ENCODE assay signal across 8 cellular contexts in the genomic region with DNA sequence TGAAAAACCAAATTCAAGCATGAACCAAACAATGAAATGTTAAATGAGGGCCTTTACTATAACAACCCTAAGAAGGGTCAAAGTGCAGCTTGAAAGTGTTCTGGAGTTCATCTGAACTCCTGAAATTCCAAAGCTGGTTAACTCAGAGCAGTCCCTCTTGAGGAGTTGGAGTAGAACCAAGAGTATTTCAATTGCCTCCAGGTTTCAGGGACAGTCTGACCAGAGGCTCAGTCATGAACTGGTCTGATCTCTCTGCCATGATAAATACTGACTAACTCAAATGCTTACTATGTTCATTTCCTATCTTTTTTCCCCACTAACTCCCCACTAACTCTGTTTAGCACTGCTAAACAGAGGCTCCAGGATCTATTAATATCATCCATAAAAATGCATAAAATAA. TPM values are rescaled to one million over a fixed set of nuclear protein-coding genes. Genes with fewer than 3 reads are reported as not detected.
DNase-seq lines count a peak whose midpoint lies in the region; ATAC-seq and TF ChIP-seq lines count a peak whose summit lies in the region.

No MANE protein-coding gene starts in this region.

- H3K27me3 ChIP-seq in GM23338 (ENCODE audit: insufficient read depth): no peaks in the 10 kb centered on the region
- no peaks in the 10 kb centered on the region for H3K27me3 ChIP-seq in smooth muscle cell (ENCODE audit: low read depth)

- H3K9me3 ChIP-seq in T-helper 17 cell (ENCODE audit: control insufficient read depth, low read length, poor library complexity, severe bottlenecking): no peaks in the 10 kb centered on the region
- H3K9me3 ChIP-seq in smooth muscle cell (replicated peaks; ENCODE audit: low read depth): no peaks in the 10 kb centered on the region

- H2AFZ ChIP-seq in GM23338 (no peak overlapping the region), smooth muscle cell (ENCODE audit: low read depth) (no peak overlapping the region)

- H3K9me2 ChIP-seq in GM23338 (ENCODE audit: insufficient read depth): no peaks in the 10 kb centered on the region

- no peak for DNase-seq in GM23338 (ENCODE audit: low spot score)
- DNase-seq in T-helper 17 cell: no peak
- peak; percentile 88 for DNase-seq in fibroblast of mammary gland (ENCODE audit: low read depth)
- DNase-seq in smooth muscle cell (lab: John Stamatoyannopoulos, UW; ENCODE audit: unreplicated experiment): no peak
- DNase-seq in mucosa of gallbladder (ENCODE audit: low spot score): no peak
- no peak for DNase-seq in effector CD4-positive, alpha-beta T cell
- DNase-seq in stimulated activated naive CD4-positive, alpha-beta T cell (lab: John Stamatoyannopoulos, UW): no peak

- no peak overlapping the region for H3K9ac ChIP-seq in smooth muscle cell (ENCODE audit: low read depth)

- H4K20me1 ChIP-seq in GM23338 (replicated peaks; ENCODE audit: insufficient read depth) (peaks cover 60% of the 10 kb centered on the region), smooth muscle cell (ENCODE audit: low read depth) (peaks cover 69% of the 10 kb centered on the region)

- H3K4me1 ChIP-seq in GM23338 (ENCODE audit: insufficient read depth): peaks cover 44% of the 10 kb centered on the region
- H3K4me1 ChIP-seq in smooth muscle cell (ENCODE audit: low read depth): peaks cover 26% of the 10 kb centered on the region

- H3F3A ChIP-seq in GM23338 (replicated peaks; ENCODE audit: low read depth) (0 out of 2 replicates have a peak, but pooled peaks cover 3% of the 10 kb centered on the region), smooth muscle cell (ENCODE audit: low read depth) (no peaks in the 10 kb centered on the region)

- H3K36me3 ChIP-seq in GM23338 (ENCODE audit: insufficient read depth) (no peaks in the 10 kb centered on the region), smooth muscle cell (ENCODE audit: low read depth) (no peaks in the 10 kb centered on the region)

- no peak overlapping the region for H3K27ac ChIP-seq in GM23338 (ENCODE audit: low read depth)
- H3K27ac ChIP-seq in smooth muscle cell (ENCODE audit: low read depth): peak overlapping the region; percentile 28

- H3K36me3 Mint-ChIP-seq in GM23338 (ENCODE audit: low read depth) (peaks cover 16% of the 10 kb centered on the region), T-helper 17 cell (ENCODE audit: low read depth) (peaks cover 4% of the 10 kb centered on the region)

- TF ChIP-seq CTCF in GM23338 (conservative IDR thresholded peaks at IDR 0.05; ENCODE audit: low read depth in 2 of 2): no peak
- no peak for TF ChIP-seq CTCF in fibroblast of mammary gland (conservative IDR thresholded peaks at IDR 0.05; ENCODE audit: control insufficient read depth, insufficient read depth, low read depth, low read length)
- no peak for TF ChIP-seq CTCF in smooth muscle cell (IDR thresholded peaks at IDR 0.05; ENCODE audit: borderline replicate concordance, insufficient read depth, poor library complexity, severe bottlenecking)

- peak overlapping the region; percentile 65 for H3K4me3 Mint-ChIP-seq in GM23338
- peak overlapping the region; percentile 82 for H3K4me3 Mint-ChIP-seq in T-helper 17 cell

- H3K79me2 ChIP-seq in GM23338 (replicated peaks; ENCODE audit: insufficient read depth) (peaks cover 85% of the 10 kb centered on the region), smooth muscle cell (ENCODE audit: low read depth) (peaks cover 84% of the 10 kb centered on the region)

- H3K4me1 Mint-ChIP-seq in GM23338: peaks cover 60% of the 10 kb centered on the region
- H3K4me1 Mint-ChIP-seq in T-helper 17 cell: peaks cover 50% of the 10 kb centered on the region

- no peaks in the 10 kb centered on the region for H3K9me3 Mint-ChIP-seq in GM23338

- peaks cover 5% of the 10 kb centered on the region for H3K27me3 Mint-ChIP-seq in GM23338 (ENCODE audit: insufficient read depth, low read depth, poor library complexity)
- no peaks in the 10 kb centered on the region for H3K27me3 Mint-ChIP-seq in T-helper 17 cell

- ATAC-seq in GM23338: no peak
- no peak for ATAC-seq in T-helper 17 cell
- no peak for ATAC-seq in HG02870 (IDR thresholded peaks at IDR 0.05; ENCODE audit: unreplicated experiment)

- no peak overlapping the region for H3K27ac Mint-ChIP-seq in GM23338
- peak overlapping the region; percentile 95 for H3K27ac Mint-ChIP-seq in T-helper 17 cell

- H3K4me2 ChIP-seq in GM23338 (peak overlapping the region; percentile 72), smooth muscle cell (peak overlapping the region; percentile 49)

- H3K4me3 ChIP-seq in GM23338 (peak overlapping the region; percentile 30), fibroblast of mammary gland (ENCODE audit: control insufficient read depth, low read depth, low read length) (no peak overlapping the region), smooth muscle cell (peak overlapping the region; percentile 18)

TF ChIP-seq in GM23338, 12 proteins besides CTCF, POLR2A, EP300 and RAD21 (continues in another document):
- TF ChIP-seq EZH2phosphoT487 (IDR thresholded peaks at IDR 0.05; ENCODE audit: unreplicated experiment) (no peak), ZNF114 (CRISPR knock-in tag; IDR thresholded peaks at IDR 0.05) (no peak), JUNB (IDR thresholded peaks at IDR 0.05; ENCODE audit: unreplicated experiment) (no peak), POLR2AphosphoS5 (IDR thresholded peaks at IDR 0.05; ENCODE audit: low read depth) (no peak), STAT1 (IDR thresholded peaks at IDR 0.05; ENCODE audit: unreplicated experiment) (no peak), EZH2 (IDR thresholded peaks at IDR 0.05; ENCODE audit: low read depth, unreplicated experiment) (no peak), CREB1 (CRISPR knock-in tag; IDR thresholded peaks at IDR 0.05; ENCODE audit: low read depth) (no peak)
- TF ChIP-seq, protein P1, sequence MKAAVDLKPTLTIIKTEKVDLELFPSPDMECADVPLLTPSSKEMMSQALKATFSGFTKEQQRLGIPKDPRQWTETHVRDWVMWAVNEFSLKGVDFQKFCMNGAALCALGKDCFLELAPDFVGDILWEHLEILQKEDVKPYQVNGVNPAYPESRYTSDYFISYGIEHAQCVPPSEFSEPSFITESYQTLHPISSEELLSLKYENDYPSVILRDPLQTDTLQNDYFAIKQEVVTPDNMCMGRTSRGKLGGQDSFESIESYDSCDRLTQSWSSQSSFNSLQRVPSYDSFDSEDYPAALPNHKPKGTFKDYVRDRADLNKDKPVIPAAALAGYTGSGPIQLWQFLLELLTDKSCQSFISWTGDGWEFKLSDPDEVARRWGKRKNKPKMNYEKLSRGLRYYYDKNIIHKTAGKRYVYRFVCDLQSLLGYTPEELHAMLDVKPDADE (IDR thresholded peaks at IDR 0.05): no peak
- TF ChIP-seq, protein P2, sequence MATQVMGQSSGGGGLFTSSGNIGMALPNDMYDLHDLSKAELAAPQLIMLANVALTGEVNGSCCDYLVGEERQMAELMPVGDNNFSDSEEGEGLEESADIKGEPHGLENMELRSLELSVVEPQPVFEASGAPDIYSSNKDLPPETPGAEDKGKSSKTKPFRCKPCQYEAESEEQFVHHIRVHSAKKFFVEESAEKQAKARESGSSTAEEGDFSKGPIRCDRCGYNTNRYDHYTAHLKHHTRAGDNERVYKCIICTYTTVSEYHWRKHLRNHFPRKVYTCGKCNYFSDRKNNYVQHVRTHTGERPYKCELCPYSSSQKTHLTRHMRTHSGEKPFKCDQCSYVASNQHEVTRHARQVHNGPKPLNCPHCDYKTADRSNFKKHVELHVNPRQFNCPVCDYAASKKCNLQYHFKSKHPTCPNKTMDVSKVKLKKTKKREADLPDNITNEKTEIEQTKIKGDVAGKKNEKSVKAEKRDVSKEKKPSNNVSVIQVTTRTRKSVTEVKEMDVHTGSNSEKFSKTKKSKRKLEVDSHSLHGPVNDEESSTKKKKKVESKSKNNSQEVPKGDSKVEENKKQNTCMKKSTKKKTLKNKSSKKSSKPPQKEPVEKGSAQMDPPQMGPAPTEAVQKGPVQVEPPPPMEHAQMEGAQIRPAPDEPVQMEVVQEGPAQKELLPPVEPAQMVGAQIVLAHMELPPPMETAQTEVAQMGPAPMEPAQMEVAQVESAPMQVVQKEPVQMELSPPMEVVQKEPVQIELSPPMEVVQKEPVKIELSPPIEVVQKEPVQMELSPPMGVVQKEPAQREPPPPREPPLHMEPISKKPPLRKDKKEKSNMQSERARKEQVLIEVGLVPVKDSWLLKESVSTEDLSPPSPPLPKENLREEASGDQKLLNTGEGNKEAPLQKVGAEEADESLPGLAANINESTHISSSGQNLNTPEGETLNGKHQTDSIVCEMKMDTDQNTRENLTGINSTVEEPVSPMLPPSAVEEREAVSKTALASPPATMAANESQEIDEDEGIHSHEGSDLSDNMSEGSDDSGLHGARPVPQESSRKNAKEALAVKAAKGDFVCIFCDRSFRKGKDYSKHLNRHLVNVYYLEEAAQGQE (IDR thresholded peaks at IDR 0.05; ENCODE audit: unreplicated experiment): no peak

RNA-seq across cellular contexts. Expression of a gene that starts 2.7 kb away (rescaled TPM):
- total RNA-seq in GM23338 (2014; rRNA removed; shearing (Covaris generic)): 222 TPM in 2 replicates
- polyA plus RNA-seq in GM23338 (2016; fragmentation: Nextera tagmentation; extraction: Ambion mirVana): 72.0 and 72.2 TPM in 2 replicates
- total RNA-seq in T-helper 17 cell: 10 to 100 TPM; 59.2 to 72.6 TPM
- 62.3 and 65.8 TPM in 2 replicates for total RNA-seq in smooth muscle cell
- polyA plus RNA-seq in smooth muscle cell: 51.0 and 64.4 TPM in 2 replicates
- total RNA-seq in mucosa of gallbladder: 117 TPM

RNA-seq across cellular contexts. Expression of a gene that starts 59.9 kb away (rescaled TPM):
- total RNA-seq in GM23338 (2014; rRNA removed; shearing (Covaris generic)): 19.9 and 24.6 TPM in 2 replicates
- polyA plus RNA-seq in GM23338 (2016; fragmentation: Nextera tagmentation; extraction: Ambion mirVana): 4.5 and 4.9 TPM in 2 replicates
- total RNA-seq in T-helper 17 cell: 10 to 100 TPM; 36.4 to 44.8 TPM
- total RNA-seq in smooth muscle cell: 18.7 and 21.9 TPM in 2 replicates
- 20.5 and 31.8 TPM in 2 replicates for polyA plus RNA-seq in smooth muscle cell
- 80.3 TPM for total RNA-seq in mucosa of gallbladder
